10 cellular contexts compared by ENCODE assay signal in the genomic region with DNA sequence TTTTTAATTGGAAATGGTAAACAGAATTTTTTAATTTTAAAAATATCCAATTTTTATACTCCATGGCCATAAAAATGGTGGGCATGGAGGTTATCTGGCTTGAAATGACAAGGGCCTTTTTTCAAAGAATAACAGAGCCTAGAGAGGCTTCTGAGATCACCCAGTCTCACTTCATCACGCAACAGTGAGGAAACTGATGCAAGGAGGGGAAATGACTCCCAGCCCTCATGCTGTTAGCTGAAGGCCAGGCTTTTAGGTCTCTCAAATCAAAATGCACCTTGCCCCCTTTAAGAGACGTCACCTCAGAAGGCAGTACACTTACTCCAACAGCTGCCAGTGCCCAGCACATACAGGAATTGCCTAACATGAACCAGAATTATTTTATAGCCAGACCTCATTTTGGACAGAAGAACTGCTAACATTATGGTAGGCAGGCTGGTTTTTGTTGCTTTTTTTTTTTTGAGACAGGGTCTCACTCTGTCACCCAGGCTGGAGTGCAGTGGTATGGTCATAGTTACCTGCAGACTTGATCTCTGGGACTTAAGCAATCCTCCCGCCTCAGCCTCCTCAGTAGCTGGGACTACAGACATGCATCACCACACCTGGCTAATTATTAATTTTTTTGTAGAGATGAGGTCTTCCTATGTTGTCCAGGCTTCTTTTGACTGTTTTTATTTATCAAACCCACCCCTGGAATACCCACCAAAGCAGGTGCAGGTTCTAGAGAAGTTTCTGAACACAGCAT. TPM values are rescaled to one million over a fixed set of nuclear protein-coding genes. Genes with fewer than 3 reads are reported as not detected.
A peak's percentile ranks its signal among the peaks of the same experiment; 100 is the strongest.
DNase-seq lines count a peak whose midpoint lies in the region; ATAC-seq, FAIRE-seq and TF ChIP-seq lines count a peak whose summit lies in the region.
"Had no signal": no experiment of that assay in that cellular context is flagged by ENCODE, and none has a peak within 500 bp of the region (broad histone marks: within the 10 kb centered on the region; RNA-seq: fewer than 3 reads in every experiment).

No MANE protein-coding gene starts in this region.

- ATAC-seq in CD4-positive, CD25-positive, alpha-beta regulatory T cell (ENCODE audit: low read depth in 2 of 2), result peak in 1 of 2 donors; percentile 33
- ATAC-seq in PC-3, result no peak

- peak overlapping the region; percentile 14 for H3K27ac ChIP-seq in CD4-positive, CD25-positive, alpha-beta regulatory T cell (ENCODE audit: insufficient read depth, low read length, poor library complexity, severe bottlenecking)
- H3K27ac ChIP-seq in HL-60 (replicated peaks), result peak overlapping the region; percentile 48
- H3K27ac ChIP-seq in keratinocyte (ENCODE audit: control insufficient read depth, insufficient read depth, low read length), result peak overlapping the region; percentile 2
- peak overlapping the region in 2 of 8 donors; percentile 37 to 50 for H3K27ac ChIP-seq in spleen
- H3K27ac ChIP-seq in PC-3 (ENCODE audit: low read length), result no peak overlapping the region
- H3K27ac ChIP-seq: SJCRH30 had no signal

- H3K9ac ChIP-seq in keratinocyte (ENCODE audit: control insufficient read depth, extremely low read depth, insufficient read depth, low read length) (no peak overlapping the region), PC-3 (ENCODE audit: low read length) (no peak overlapping the region)

- DNase-seq in CD4-positive, CD25-positive, alpha-beta regulatory T cell, result peak in 1 of 3 donors; percentile 47
- DNase-seq in HL-60 (ENCODE audit: low read depth in 1 of 2, low spot score in 1 of 2), result peak in 1 of 2 experiments; percentile 88
- peak; percentile 74 for DNase-seq in activated CD4-positive, alpha-beta memory T cell treated with anti-CD3 and anti-CD28 coated beads for 36 hours
- no peak for DNase-seq in keratinocyte (ENCODE audit: low read depth, low spot score)
- no peak for DNase-seq in spleen
- no peak for DNase-seq in mucosa of gallbladder (ENCODE audit: low spot score)
- no peak for DNase-seq in DMS153 treated with DMSO at 0.1 percent for 48 hours (lab: John Stamatoyannopoulos, UW; ENCODE audit: unreplicated experiment)
- DNase-seq in PC-3, result no peak
- DNase-seq: NCI-H2029, SJCRH30 had no signal

- no peaks in the 10 kb centered on the region for H3K9me2 ChIP-seq in PC-3 (replicated peaks; ENCODE audit: low read length)

- no peaks in the 10 kb centered on the region for H3K27me3 Mint-ChIP-seq in CD4-positive, CD25-positive, alpha-beta regulatory T cell
- no peaks in the 10 kb centered on the region for H3K27me3 Mint-ChIP-seq in activated CD4-positive, alpha-beta memory T cell treated with anti-CD3 and anti-CD28 coated beads for 36 hours

- H3K36me3 Mint-ChIP-seq in CD4-positive, CD25-positive, alpha-beta regulatory T cell, result peaks cover 32% of the 10 kb centered on the region
- peaks cover 41% of the 10 kb centered on the region for H3K36me3 Mint-ChIP-seq in activated CD4-positive, alpha-beta memory T cell treated with anti-CD3 and anti-CD28 coated beads for 36 hours

- H3K9me1 ChIP-seq in keratinocyte (ENCODE audit: control insufficient read depth, extremely low read depth, insufficient read depth, low read length), result peaks cover 3% of the 10 kb centered on the region

- TF ChIP-seq CTCF in HL-60 (IDR thresholded peaks at IDR 0.05; ENCODE audit: insufficient read depth, low read length) (no peak), keratinocyte (optimal IDR thresholded peaks at IDR 0.05 in 1 of 3, IDR thresholded peaks at IDR 0.05 in 1 of 3, conservative IDR thresholded peaks at IDR 0.05 in 1 of 3; ENCODE audit: extremely low read depth in 1 of 3, insufficient read depth in 2 of 3, low read length in 3 of 3) (no peak), spleen (IDR thresholded peaks at IDR 0.05 in 8 of 11, conservative IDR thresholded peaks at IDR 0.05 in 3 of 11) (no peak), PC-3 (conservative IDR thresholded peaks at IDR 0.05; ENCODE audit: low read depth, low read length) (no peak)

- no peak for FAIRE-seq in keratinocyte (lab: Jason Lieb, UNC)

- H3K4me3 Mint-ChIP-seq in CD4-positive, CD25-positive, alpha-beta regulatory T cell, result peak overlapping the region in 3 of 4 donors; percentile 32 to 62 (median 39)
- peak overlapping the region; percentile 52 for H3K4me3 Mint-ChIP-seq in activated CD4-positive, alpha-beta memory T cell treated with anti-CD3 and anti-CD28 coated beads for 36 hours

- H3K79me2 ChIP-seq in keratinocyte (ENCODE audit: control insufficient read depth, insufficient read depth, low read length) (peaks cover 52% of the 10 kb centered on the region), PC-3 (ENCODE audit: low read length) (peaks cover 11% of the 10 kb centered on the region)

- no peak overlapping the region for H3K4me2 ChIP-seq in keratinocyte (ENCODE audit: control insufficient read depth, extremely low read depth, insufficient read depth, low read depth, low read length)
- no peak overlapping the region for H3K4me2 ChIP-seq in PC-3 (ENCODE audit: low read length)

- H3K9me3 ChIP-seq in CD4-positive, CD25-positive, alpha-beta regulatory T cell (ENCODE audit: control insufficient read depth in 2 of 2, low read length in 2 of 2), result no peaks in the 10 kb centered on the region
- H3K9me3 ChIP-seq in keratinocyte (ENCODE audit: control insufficient read depth, low read depth, low read length), result no peaks in the 10 kb centered on the region
- no peaks in the 10 kb centered on the region for H3K9me3 ChIP-seq in spleen
- H3K9me3 ChIP-seq in PC-3 (ENCODE audit: low read length), result no peaks in the 10 kb centered on the region
- H3K9me3 ChIP-seq: SJCRH30 had no signal

- H3K4me3 ChIP-seq in CD4-positive, CD25-positive, alpha-beta regulatory T cell (ENCODE audit: low read depth, low read length), result no peak overlapping the region
- H3K4me3 ChIP-seq in HL-60 (replicated peaks; ENCODE audit: insufficient read depth, low read length) (no peak overlapping the region), keratinocyte (ENCODE audit: control insufficient read depth in 2 of 3, extremely low read depth in 1 of 3, insufficient read depth in 2 of 3, low read depth in 1 of 3, low read length in 3 of 3) (no peak overlapping the region), spleen (no peak overlapping the region), PC-3 (ENCODE audit: low read length) (no peak overlapping the region)
- H3K4me3 ChIP-seq: SJCRH30 had no signal

- POLR2A ChIA-PET in activated CD4-positive, alpha-beta memory T cell treated with anti-CD3 and anti-CD28 coated beads for 36 hours (lab: Charles Lee), result interaction anchor here (0.6 to 1.0 kb wide), 2 partner anchors 8 to 194 kb away, joined by 4 to 5 read pairs; no protein-coding TSS in a partner anchor
- POLR2A ChIA-PET in PC-3 (lab: Charles Lee; ENCODE audit: unreplicated experiment), result no interaction called here

- peaks cover 16 to 87% (median 58%) of the 10 kb centered on the region in 4 donors for H3K4me1 Mint-ChIP-seq in CD4-positive, CD25-positive, alpha-beta regulatory T cell
- H3K4me1 Mint-ChIP-seq in activated CD4-positive, alpha-beta memory T cell treated with anti-CD3 and anti-CD28 coated beads for 36 hours (ENCODE audit: low read depth), result peaks cover 66% of the 10 kb centered on the region

- H3K27ac Mint-ChIP-seq in CD4-positive, CD25-positive, alpha-beta regulatory T cell, result peak overlapping the region; percentile 56 to 81 (median 81)
- peak overlapping the region; percentile 92 for H3K27ac Mint-ChIP-seq in activated CD4-positive, alpha-beta memory T cell treated with anti-CD3 and anti-CD28 coated beads for 36 hours

- dilution Hi-C loops in keratinocyte (cut with MboI; ENCODE audit: extremely low pct_ligation_motif_present, low sequenced_read_pairs), result no loop called here

- TF ChIP-seq POLR2A in spleen (IDR thresholded peaks at IDR 0.05), result no peak

- H4K20me1 ChIP-seq in keratinocyte (ENCODE audit: control insufficient read depth, extremely low read depth, insufficient read depth, low read length), result peaks cover 3% of the 10 kb centered on the region
- H4K20me1 ChIP-seq in PC-3 (ENCODE audit: low read length), result no peaks in the 10 kb centered on the region

- H2AFZ ChIP-seq in keratinocyte (ENCODE audit: control insufficient read depth, low read length), result no peak overlapping the region
- no peak overlapping the region for H2AFZ ChIP-seq in PC-3 (ENCODE audit: low read length)

- H3K27me3 ChIP-seq in CD4-positive, CD25-positive, alpha-beta regulatory T cell (ENCODE audit: control insufficient read depth, insufficient read depth, low read length), result no peaks in the 10 kb centered on the region
- H3K27me3 ChIP-seq in HL-60 (ENCODE audit: insufficient read depth, poor library complexity, severe bottlenecking), result no peaks in the 10 kb centered on the region
- no peaks in the 10 kb centered on the region for H3K27me3 ChIP-seq in keratinocyte (ENCODE audit: control insufficient read depth, extremely low read depth, insufficient read depth, low read length)
- H3K27me3 ChIP-seq in spleen (replicated peaks in 1 of 7), result no peaks in the 10 kb centered on the region
- no peaks in the 10 kb centered on the region for H3K27me3 ChIP-seq in PC-3 (ENCODE audit: low read length)
- H3K27me3 ChIP-seq: SJCRH30 had no signal

- CTCF ChIA-PET in activated CD4-positive, alpha-beta memory T cell treated with anti-CD3 and anti-CD28 coated beads for 36 hours (lab: Charles Lee), result interaction anchor here (0.6 to 1.1 kb wide), 2 partner anchors 83 to 133 kb away, joined by 3 read pairs; no protein-coding TSS in a partner anchor
- CTCF ChIA-PET in PC-3 (lab: Charles Lee), result no interaction called here

- no peaks in the 10 kb centered on the region for H3K9me3 Mint-ChIP-seq in CD4-positive, CD25-positive, alpha-beta regulatory T cell
- H3K9me3 Mint-ChIP-seq in activated CD4-positive, alpha-beta memory T cell treated with anti-CD3 and anti-CD28 coated beads for 36 hours, result no peaks in the 10 kb centered on the region

- intact Hi-C loops in activated CD4-positive, alpha-beta memory T cell treated with anti-CD3 and anti-CD28 coated beads for 36 hours (cut with micrococcal nuclease), result loop anchor here (1.0 kb wide), 1 partner anchor 8 kb away; no protein-coding TSS in a partner anchor
- intact Hi-C loops in spleen (cut with DNase I; ENCODE audit: low total_unique reads) (no loop called here), PC-3 (cut with micrococcal nuclease) (no loop called here)

- peaks cover 35% of the 10 kb centered on the region for H3K36me3 ChIP-seq in CD4-positive, CD25-positive, alpha-beta regulatory T cell (ENCODE audit: control insufficient read depth, insufficient read depth, low read length)
- H3K36me3 ChIP-seq in keratinocyte (ENCODE audit: control insufficient read depth in 2 of 2, extremely low read depth in 1 of 2, insufficient read depth in 2 of 2, low read length in 2 of 2), result peaks cover 4 to 16% of the 10 kb centered on the region in 2 experiments
- peaks cover 0 to 88% (median 19%) of the 10 kb centered on the region in 6 donors for H3K36me3 ChIP-seq in spleen
- H3K36me3 ChIP-seq in PC-3 (ENCODE audit: low read depth, low read length), result 0 out of 2 replicates have a peak, but pooled peaks cover 3% of the 10 kb centered on the region
- H3K36me3 ChIP-seq: SJCRH30 had no signal

- WGBS in spleen, 5 donors, result 55 to 82% (median 79%) methylated on average over 3 of the region's 3 CpGs

- no peaks in the 10 kb centered on the region for H3F3A ChIP-seq in PC-3 (ENCODE audit: low read length, unreplicated experiment)

- peaks cover 50% of the 10 kb centered on the region for H3K4me1 ChIP-seq in CD4-positive, CD25-positive, alpha-beta regulatory T cell (ENCODE audit: control insufficient read depth, insufficient read depth, low read length, poor library complexity, severe bottlenecking)
- H3K4me1 ChIP-seq in keratinocyte (ENCODE audit: control insufficient read depth, extremely low read depth, insufficient read depth, low read length) (no peaks in the 10 kb centered on the region), spleen (peaks cover 18 to 86% (median 36%) of the 10 kb centered on the region in 6 donors), PC-3 (ENCODE audit: insufficient read depth, low read length) (no peaks in the 10 kb centered on the region)

- BruUV-seq in PC-3 (replicated peaks; lab: Mats Ljungman, UMichigan), result no TSS peak

RNA-seq across cellular contexts. Expression of gene RAB43, which starts 9.1 kb away (rescaled TPM):
- total RNA-seq in CD4-positive, CD25-positive, alpha-beta regulatory T cell, result 57.2 TPM
- 10 to 100 TPM; 14.5 to 21.9 (median 19.1) TPM for polyA plus RNA-seq in CD4-positive, CD25-positive, alpha-beta regulatory T cell
- 10 to 100 TPM; 45.7 to 49.7 TPM for total RNA-seq in activated CD4-positive, alpha-beta memory T cell treated with anti-CD3 and anti-CD28 coated beads for 36 hours
- 8.1 to 12.4 TPM (median 12.3 TPM) in 3 replicates for polyA plus RNA-seq in keratinocyte
- 0.91 TPM for polyA plus RNA-seq in keratinocyte (2011; ENCODE audit: low read depth)
- polyA plus RNA-seq in keratinocyte (2011; cell fraction: cytosol; rRNA removed), result 5.9 and 15.7 TPM in 2 replicates
- 16.5 and 25.3 TPM in 2 replicates for polyA plus RNA-seq in keratinocyte (2011; cell fraction: nucleus; rRNA removed)
- polyA plus RNA-seq in keratinocyte (2012; ENCODE audit: low replicate concordance), result 4.6 and 20.7 TPM in 2 replicates
- 13.8 to 33.9 TPM (median 14.7 TPM) in 3 replicates for polyA minus RNA-seq in keratinocyte
- polyA minus RNA-seq in keratinocyte (2011; cell fraction: cytosol; rRNA and poly(A)+ RNA removed), result 15.0 TPM
- polyA minus RNA-seq in keratinocyte (2011; cell fraction: nucleus; rRNA and poly(A)+ RNA removed), result 13.9 and 14.2 TPM in 2 replicates
- 10 to 100 TPM; 26.7 to 49.6 (median 31.9) TPM for total RNA-seq in spleen
- 10 to 100 TPM in 1 of 3 donors, 1 to 10 TPM in 2; 3.1 to 12.5 (median 3.2) TPM for polyA plus RNA-seq in spleen
- total RNA-seq in mucosa of gallbladder, result 36.2 TPM
- total RNA-seq in PC-3 (2014; rRNA removed), result 22.4 and 26.6 TPM in 2 replicates

RNA-seq across cellular contexts. Expression of gene ISY1, which starts 48.4 kb away (rescaled TPM):
- total RNA-seq in CD4-positive, CD25-positive, alpha-beta regulatory T cell, result 45.8 TPM
- 100 to 1,000 TPM in 1 of 4 donors, 10 to 100 TPM in 3; 84.2 to 109 (median 88.2) TPM for polyA plus RNA-seq in CD4-positive, CD25-positive, alpha-beta regulatory T cell
- 10 to 100 TPM; 60.7 to 61.7 TPM for total RNA-seq in activated CD4-positive, alpha-beta memory T cell treated with anti-CD3 and anti-CD28 coated beads for 36 hours
- polyA plus RNA-seq in keratinocyte, result 20.2 to 25.5 TPM (median 23.8 TPM) in 3 replicates
- polyA plus RNA-seq in keratinocyte (2011; ENCODE audit: low read depth), result 24.5 TPM
- polyA plus RNA-seq in keratinocyte (2011; cell fraction: cytosol; rRNA removed), result 19.9 and 23.7 TPM in 2 replicates
- polyA plus RNA-seq in keratinocyte (2011; cell fraction: nucleus; rRNA removed), result 12.9 and 13.4 TPM in 2 replicates
- polyA plus RNA-seq in keratinocyte (2012; ENCODE audit: low replicate concordance), result 16.6 and 23.1 TPM in 2 replicates
- polyA minus RNA-seq in keratinocyte, result 10.2 to 27.2 TPM (median 17.6 TPM) in 3 replicates
- polyA minus RNA-seq in keratinocyte (2011; cell fraction: cytosol; rRNA and poly(A)+ RNA removed), result 18.8 TPM
- polyA minus RNA-seq in keratinocyte (2011; cell fraction: nucleus; rRNA and poly(A)+ RNA removed), result 5.1 and 6.7 TPM in 2 replicates
- 10 to 100 TPM; 21.4 to 33.8 (median 30.0) TPM for total RNA-seq in spleen
- 10 to 100 TPM; 22.2 to 29.8 (median 25.2) TPM for polyA plus RNA-seq in spleen
- total RNA-seq in mucosa of gallbladder, result 23.6 TPM
- 17.1 and 18.1 TPM in 2 replicates for total RNA-seq in PC-3 (2014; rRNA removed)

RNA-seq across cellular contexts. Expression of gene GP9, which starts 51.9 kb away (rescaled TPM):
- 3.7 TPM for total RNA-seq in CD4-positive, CD25-positive, alpha-beta regulatory T cell
- polyA plus RNA-seq in CD4-positive, CD25-positive, alpha-beta regulatory T cell, result not detected
- total RNA-seq in activated CD4-positive, alpha-beta memory T cell treated with anti-CD3 and anti-CD28 coated beads for 36 hours, result not detected
- polyA plus RNA-seq in keratinocyte (not detected in 3 replicates), spleen (1 to 10 TPM; 1.4 to 5.5 (median 2.2) TPM)
- polyA plus RNA-seq in keratinocyte (2011; ENCODE audit: low read depth), result not detected
- not detected in 2 replicates for polyA plus RNA-seq in keratinocyte (2011; cell fraction: cytosol; rRNA removed)
- not detected in 2 replicates for polyA plus RNA-seq in keratinocyte (2011; cell fraction: nucleus; rRNA removed)
- polyA plus RNA-seq in keratinocyte (2012; ENCODE audit: low replicate concordance), result not detected in 2 replicates
- not detected in 3 replicates for polyA minus RNA-seq in keratinocyte
- not detected for polyA minus RNA-seq in keratinocyte (2011; cell fraction: cytosol; rRNA and poly(A)+ RNA removed)
- not detected in 2 replicates for polyA minus RNA-seq in keratinocyte (2011; cell fraction: nucleus; rRNA and poly(A)+ RNA removed)
- total RNA-seq in spleen (10 to 100 TPM in 1 of 7 donors, 1 to 10 TPM in 6; 4.2 to 14.9 (median 7.9) TPM), mucosa of gallbladder (not detected), PC-3 (2014; rRNA removed) (not detected in 2 replicates)
- total RNA-seq: SJCRH30 had no signal
